In genomic region chr16:19479302-19479721, GRCh38 we compare ENCODE assay signal across 32 cellular contexts.
"Had no signal": no experiment of that assay in that cellular context is flagged by ENCODE, and none has a peak within 500 bp of the region (broad histone marks: within the 10 kb centered on the region; RNA-seq: fewer than 3 reads in every experiment).

No MANE protein-coding gene starts in this region.

- H3K4me1 ChIP-seq: body of pancreas, colonic mucosa, gastrocnemius medialis, pancreas, psoas muscle, suprapubic skin, tibial artery had no signal

- H3K4me3 Mint-ChIP-seq: activated naive CD8-positive, alpha-beta T cell; naive thymus-derived CD4-positive, alpha-beta T cell; neural crest cell; T-helper 1 cell treated with Interleukin-12 subunit alpha and Interleukin-12 subunit beta and Interleukin-4 antibody, amounts not matched to agents 30 μg/mL and 1 μg/mL, for 36 hours had no signal

- H3K4me3 ChIP-seq: body of pancreas, cardiac muscle cell, colonic mucosa, gastrocnemius medialis, pancreas, psoas muscle, smooth muscle cell, suprapubic skin, tibial artery had no signal

- H3K27ac Mint-ChIP-seq: activated naive CD8-positive, alpha-beta T cell; naive thymus-derived CD4-positive, alpha-beta T cell; T-helper 1 cell treated with Interleukin-12 subunit alpha and Interleukin-12 subunit beta and Interleukin-4 antibody, amounts not matched to agents 30 μg/mL and 1 μg/mL, for 36 hours had no signal

- H3K9me3 Mint-ChIP-seq: neural crest cell; T-helper 1 cell treated with Interleukin-12 subunit alpha and Interleukin-12 subunit beta and Interleukin-4 antibody, amounts not matched to agents 30 μg/mL and 1 μg/mL, for 36 hours had no signal

- H3K4me2 ChIP-seq: smooth muscle cell had no signal

- H3K36me3 Mint-ChIP-seq: activated naive CD8-positive, alpha-beta T cell; naive thymus-derived CD4-positive, alpha-beta T cell had no signal

- H3K27me3 ChIP-seq: body of pancreas, cardiac muscle cell, colonic mucosa, gastrocnemius medialis, pancreas had no signal

- ATAC-seq: activated CD4-positive, CD25-positive, alpha-beta regulatory T cell treated with anti-CD3 and anti-CD28 coated beads, Interleukin-2, amount 50 U/mL, for 24 hours; body of pancreas; gastrocnemius medialis; left ventricle myocardium superior; naive thymus-derived CD4-positive, alpha-beta T cell; pancreas; psoas muscle had no signal

- H3K9me3 ChIP-seq: body of pancreas, colonic mucosa, gastrocnemius medialis, pancreas, psoas muscle, suprapubic skin had no signal

- H3K36me3 ChIP-seq: cardiac muscle cell, colonic mucosa, gastrocnemius medialis, pancreas, suprapubic skin, tibial artery, WERI-Rb-1 had no signal

- DNase-seq: activated CD4-positive, alpha-beta T cell treated with anti-CD3 and anti-CD28 coated beads for 48 hours; activated CD4-positive, alpha-beta T cell treated with anti-CD3 and anti-CD28 coated beads, Interleukin-2, amount 50 U/mL, for 48 hours; activated CD8-positive, alpha-beta memory T cell treated with anti-CD3 and anti-CD28 coated beads for 24 hours; activated effector memory CD4-positive, alpha-beta T cell treated with Interleukin-2 at 50 U/mL for 16 hours; activated naive CD4-positive, alpha-beta T cell treated with Interleukin-2 at 50 U/mL for 16 hours; aorta; body of pancreas; cerebellar nuclear complex; colonic mucosa; effector memory CD4-positive, alpha-beta T cell; erythroblast; gastrocnemius medialis; hippocampal formation; left ventricle myocardium superior; mammary epithelial cell; midbrain; naive thymus-derived CD4-positive, alpha-beta T cell; nucleus accumbens; pancreas; psoas muscle; stimulated activated CD4-positive, alpha-beta T cell treated with anti-CD3 and anti-CD28 coated beads, Interleukin-2, amount 100 ng/mL, for 24 hours; stimulated activated naive CD4-positive, alpha-beta T cell; T-helper 9 cell; tibial artery; WERI-Rb-1 had no signal

- H3K4me1 Mint-ChIP-seq: naive thymus-derived CD4-positive, alpha-beta T cell; neural crest cell had no signal

- H3K27ac ChIP-seq: body of pancreas, cardiac muscle cell, colonic mucosa, gastrocnemius medialis, pancreas, psoas muscle, suprapubic skin, tibial artery, WERI-Rb-1 had no signal
